Comparison of ENCODE assay signal across 33 cellular contexts in the genomic region with DNA sequence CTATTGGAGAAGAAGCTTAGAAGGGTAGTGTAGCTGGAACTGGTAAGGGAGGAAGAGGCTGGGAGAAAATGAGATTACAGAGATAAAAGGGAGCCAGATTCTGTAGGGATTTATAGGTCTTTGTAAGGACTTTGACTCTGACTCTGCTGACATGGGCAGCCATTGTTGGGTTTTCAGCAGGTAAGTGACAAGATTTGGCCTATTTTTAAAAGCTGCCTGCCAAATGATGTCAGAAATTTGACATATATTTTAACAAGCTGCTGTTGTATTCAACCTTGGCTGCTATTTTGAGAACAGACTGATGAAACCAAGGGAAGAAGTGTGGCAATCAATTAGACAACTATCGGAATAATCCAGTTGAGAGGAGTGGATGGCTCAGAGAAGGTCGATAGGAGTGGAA. TPM values are rescaled to one million over a fixed set of nuclear protein-coding genes. Genes with fewer than 3 reads are reported as not detected.
"Had no signal": no experiment of that assay in that cellular context is flagged by ENCODE, and none has a peak within 500 bp of the region (broad histone marks: within the 10 kb centered on the region; RNA-seq: fewer than 3 reads in every experiment).

No MANE protein-coding gene starts in this region.

- DNase-seq: activated effector memory CD4-positive, alpha-beta T cell treated with anti-CD3 and anti-CD28 coated beads, Interleukin-2, amount 50 U/mL, for 16 hours; activated effector memory CD4-positive, alpha-beta T cell treated with Interleukin-2 at 50 U/mL for 16 hours; activated gamma-delta T cell; activated gamma-delta T cell treated with Interleukin-2 at 50 U/mL for 16 hours; activated naive CD4-positive, alpha-beta T cell; activated naive CD4-positive, alpha-beta T cell treated with anti-CD3 and anti-CD28 coated beads for 36 hours; activated naive CD4-positive, alpha-beta T cell treated with anti-CD3 and anti-CD28 coated beads, Interleukin-2, amount 10 ng/mL, durations not matched to agents 7 days and 5 days; activated naive CD4-positive, alpha-beta T cell treated with anti-CD3 and anti-CD28 coated beads, Interleukin-2, amount 50 U/mL, for 16 hours; activated naive CD4-positive, alpha-beta T cell treated with Interleukin-2 at 50 U/mL for 16 hours; activated naive CD8-positive, alpha-beta T cell treated with anti-CD3 and anti-CD28 coated beads for 36 hours; activated naive CD8-positive, alpha-beta T cell treated with anti-CD3 and anti-CD28 coated beads, Interleukin-2, amount 10 ng/mL, durations not matched to agents 7 days and 5 days; activated naive CD8-positive, alpha-beta T cell treated with anti-CD3 and anti-CD28 coated beads, Interleukin-2, amount 50 U/mL, for 24 hours; activated T-cell treated with anti-CD3 and anti-CD28 coated beads, Interleukin-2, amount 50 U/mL, for 1 hour; activated T-cell treated with anti-CD3 and anti-CD28 coated beads, Interleukin-2, amount 50 U/mL, for 24 hours; activated T-cell treated with anti-CD3 and anti-CD28 coated beads, Interleukin-2, amount 50 U/mL, for 4 hours; activated T-cell treated with anti-CD3 and anti-CD28 coated beads, Interleukin-2, amount 50 U/mL, for 48 hours; activated T-cell treated with anti-CD3 and anti-CD28 coated beads, Interleukin-2, amount 50 U/mL, for 72 hours; adrenal gland; amniotic stem cell; amygdala; anterior cingulate cortex; aorta; body of pancreas; brain microvascular endothelial cell; central memory CD4-positive, alpha-beta T cell; cerebellar nuclear complex had no signal

- ATAC-seq: activated naive CD4-positive, alpha-beta T cell treated with anti-CD3 and anti-CD28 coated beads, Interleukin-2, amount 50 U/mL, for 72 hours; activated naive CD8-positive, alpha-beta T cell treated with anti-CD3 and anti-CD28 coated beads, Interleukin-2, amount 50 U/mL, for 24 hours; activated T-cell treated with anti-CD3 and anti-CD28 coated beads, Interleukin-2, amount 50 U/mL, for 4 hours; activated T-cell treated with anti-CD3 and anti-CD28 coated beads, Interleukin-2, amount 50 U/mL, for 72 hours; activated T-helper 17 cell treated with anti-CD3 and anti-CD28 coated beads, Interleukin-2, amount 50 U/mL, for 72 hours; body of pancreas had no signal

- H3K27me3 ChIP-seq: adrenal gland, ascending aorta, body of pancreas, brain microvascular endothelial cell, breast epithelium, cardiac muscle cell had no signal

- H3K27ac ChIP-seq: adrenal gland, ascending aorta, body of pancreas, brain microvascular endothelial cell, breast epithelium, cardiac muscle cell had no signal

- H3K4me3 ChIP-seq: adrenal gland, ascending aorta, body of pancreas, breast epithelium, cardiac muscle cell had no signal

RNA-seq across cellular contexts. Expression of a gene that starts 56.7 kb away (rescaled TPM):
- total RNA-seq: activated T-cell treated with anti-CD3 and anti-CD28 coated beads, Interleukin-2, amount 50 U/mL, for 4 hours; activated T-helper 1 cell treated with anti-CD3 and anti-CD28 coated beads, Interleukin-12 subunit alpha, Interleukin-12 subunit beta, Interleukin-2, Interleukin-4 antibody, amounts not matched to agents 30 ng/mL and 10 ng/mL and 1 ng/mL, durations not matched to agents 14 hours and 24 hours and 36 hours; activated T-helper 2 cell treated with anti-CD3 and anti-CD28 coated beads, Interferon-gamma antibody, Interleukin-2, Interleukin-4, amounts not matched to agents 10 μg/mL and 5 μg/mL and 100 μg/mL, durations not matched to agents 14 hours and 24 hours and 36 hours had no signal
